Comparison of ENCODE assay signal across 1 cellular context in the genomic region with DNA sequence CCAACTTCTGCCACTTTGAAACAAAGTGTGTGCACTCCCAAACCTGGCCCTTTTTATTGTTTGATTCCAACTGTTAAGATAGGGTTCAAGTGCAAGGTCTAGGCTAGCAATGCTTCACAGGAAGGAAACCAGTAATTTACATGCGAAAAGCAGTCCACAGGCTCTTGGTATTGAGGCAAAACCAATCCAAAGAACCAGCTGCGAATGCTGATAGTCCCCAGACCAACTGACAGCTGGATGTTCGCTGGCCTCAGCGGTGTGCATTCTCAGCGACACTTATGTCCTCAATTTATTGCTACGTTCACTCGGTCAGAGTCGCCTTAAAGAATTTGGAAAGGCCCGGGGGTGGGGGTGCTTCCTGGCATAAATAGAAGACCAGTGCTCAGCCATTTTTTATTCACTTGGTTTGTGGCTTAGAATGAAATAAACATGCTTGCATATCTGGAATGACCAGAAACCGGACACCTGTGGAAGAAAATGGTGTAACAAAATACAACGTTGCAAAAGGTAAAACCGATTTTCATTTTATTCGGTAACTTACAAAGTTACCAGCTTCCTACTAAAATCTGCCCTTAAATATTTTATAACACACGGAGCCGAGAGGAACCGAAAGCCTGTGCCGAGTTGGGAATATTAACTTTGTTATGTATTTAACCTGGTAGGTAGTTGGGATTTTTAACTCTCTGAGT.
TF ChIP-seq lines count a peak whose summit lies in the region.

No MANE protein-coding gene starts in this region.

TF ChIP-seq in HepG2, 621 proteins besides CTCF, POLR2A, EP300 and RAD21 (continued from another document):
- TF ChIP-seq CBX2 (IDR thresholded peaks at IDR 0.05; ENCODE audit: low read depth, low read length) (peak; percentile 90), CBX2 (CRISPR knock-in tag; IDR thresholded peaks at IDR 0.05; ENCODE audit: low read depth) (no peak), ZNF10 (CRISPR knock-in tag; IDR thresholded peaks at IDR 0.05; ENCODE audit: borderline replicate concordance, low read depth) (no peak), RXRA (CRISPR knock-in tag; IDR thresholded peaks at IDR 0.05) (no peak), TBL1XR1 (IDR thresholded peaks at IDR 0.05; ENCODE audit: borderline replicate concordance, low read length, partially characterized antibody) (peak; percentile 46)
